ENCODE assay signal across 8 cellular contexts in genomic region chr9:35811364-35812024, GRCh38. TPM values are rescaled to one million over a fixed set of nuclear protein-coding genes. Genes with fewer than 3 reads are reported as not detected.
DNase-seq lines count a peak whose midpoint lies in the region; ATAC-seq and TF ChIP-seq lines count a peak whose summit lies in the region.

No MANE protein-coding gene starts in this region.

- peaks cover 44% of the 10 kb centered on the region for H3K4me1 Mint-ChIP-seq in activated T-cell treated with anti-CD3 and anti-CD28 coated beads, Interleukin-2, amount 50 U/mL, for 24 hours (ENCODE audit: low read depth)

- H3K4me1 ChIP-seq in liver (ENCODE audit: control insufficient read depth in 4 of 4, insufficient read depth in 4 of 4, low read length in 3 of 4), result peaks cover 16 to 39% (median 35%) of the 10 kb centered on the region in 4 donors
- H3K4me1 ChIP-seq in tibial artery, result peaks cover 0 to 38% (median 30%) of the 10 kb centered on the region in 4 donors

- in situ Hi-C loops in astrocyte of the spinal cord (cut with HindIII; ENCODE audit: low sequenced_read_pairs), result no loop called here

- H3K9me3 Mint-ChIP-seq in activated T-cell treated with anti-CD3 and anti-CD28 coated beads, Interleukin-2, amount 50 U/mL, for 24 hours, result no peaks in the 10 kb centered on the region

- H3K9ac ChIP-seq in liver (ENCODE audit: low read depth in 1 of 2, low read length in 2 of 2), result no peak overlapping the region

- H3K9me3 ChIP-seq in liver (ENCODE audit: control insufficient read depth in 4 of 4, low read length in 3 of 4) (no peaks in the 10 kb centered on the region), tibial artery (no peaks in the 10 kb centered on the region)

- peaks cover 0 to 15% (median 6%) of the 10 kb centered on the region in 4 donors for H3K36me3 ChIP-seq in liver (ENCODE audit: control insufficient read depth in 4 of 4, insufficient read depth in 3 of 4, low read depth in 1 of 4, low read length in 3 of 4)
- H3K36me3 ChIP-seq in tibial artery, result peaks cover 18 to 32% (median 28%) of the 10 kb centered on the region in 3 donors

- no peak for DNase-seq in activated T-cell treated with anti-CD3 and anti-CD28 coated beads, Interleukin-2, amount 50 U/mL, for 24 hours
- no peak for DNase-seq in activated T-cell treated with anti-CD3 and anti-CD28 coated beads, Interleukin-2, amount 50 U/mL, for 48 hours
- no peak for DNase-seq in astrocyte of the spinal cord (ENCODE audit: low read depth, low spot score)
- DNase-seq in tibial artery, result no peak

- H3K27ac Mint-ChIP-seq in activated T-cell treated with anti-CD3 and anti-CD28 coated beads, Interleukin-2, amount 50 U/mL, for 24 hours, result peak overlapping the region; percentile 93

- peaks cover 46% of the 10 kb centered on the region for H3K36me3 Mint-ChIP-seq in activated T-cell treated with anti-CD3 and anti-CD28 coated beads, Interleukin-2, amount 50 U/mL, for 24 hours (ENCODE audit: low read depth)

- no peaks in the 10 kb centered on the region for H3K27me3 Mint-ChIP-seq in activated T-cell treated with anti-CD3 and anti-CD28 coated beads, Interleukin-2, amount 50 U/mL, for 24 hours

- no peaks in the 10 kb centered on the region for H3K27me3 ChIP-seq in liver (ENCODE audit: control insufficient read depth in 4 of 4, insufficient read depth in 4 of 4, low read length in 3 of 4)
- no peaks in the 10 kb centered on the region for H3K27me3 ChIP-seq in tibial artery

- WGBS in liver, result 13% methylated on average over 13 of the region's 13 CpGs

- intact Hi-C loops in tibial artery (cut with DNase I; ENCODE audit: low total_unique reads), result loop anchor here (10.0 kb wide), 1 partner anchor 67 kb away; the partner anchor contains the start of genes GBA2 and RGP1

- peak overlapping the region; percentile 80 for H3K4me3 Mint-ChIP-seq in activated T-cell treated with anti-CD3 and anti-CD28 coated beads, Interleukin-2, amount 50 U/mL, for 24 hours

- H3K4me3 ChIP-seq in astrocyte of the spinal cord (ENCODE audit: low read depth, low read length), result peak overlapping the region; percentile 52
- H3K4me3 ChIP-seq in liver (ENCODE audit: low read depth in 1 of 3, low read length in 3 of 3), result peak overlapping the region; percentile 45 to 62 (median 49)
- H3K4me3 ChIP-seq in tibial artery, result peak overlapping the region; percentile 48 to 50

- peak overlapping the region; percentile 28 to 64 for H3K27ac ChIP-seq in liver (ENCODE audit: low read depth in 1 of 2, low read length in 2 of 2)
- H3K27ac ChIP-seq in tibial artery, result peak overlapping the region; percentile 59 to 97

- TF ChIP-seq RAD21 in liver (IDR thresholded peaks at IDR 0.05), result peak in 1 of 2 donors; percentile 15

- ATAC-seq in HG02840 (IDR thresholded peaks at IDR 0.05; ENCODE audit: low FRiP score, unreplicated experiment) (no peak), GM21619 (IDR thresholded peaks at IDR 0.05; ENCODE audit: unreplicated experiment) (no peak), HG03571 (IDR thresholded peaks at IDR 0.05; ENCODE audit: unreplicated experiment) (no peak)

- TF ChIP-seq CTCF in astrocyte of the spinal cord (IDR thresholded peaks at IDR 0.05; ENCODE audit: low read depth, low read length) (no peak), liver (IDR thresholded peaks at IDR 0.05; ENCODE audit: low read depth, low read length, missing input control) (no peak), tibial artery (IDR thresholded peaks at IDR 0.05) (no peak)

TF ChIP-seq in liver, 16 proteins besides CTCF, POLR2A, EP300 and RAD21:
- TF ChIP-seq HNF4A (conservative IDR thresholded peaks at IDR 0.05) (peak; percentile 11 to 35), ATF3 (IDR thresholded peaks at IDR 0.05) (no peak), REST (IDR thresholded peaks at IDR 0.05) (no peak)

RNA-seq across cellular contexts. Expression of gene SPAG8, which starts 0.6 kb away (rescaled TPM):
- total RNA-seq in liver, result under 1 TPM; 0.25 to 0.56 TPM
- polyA plus RNA-seq in liver, result under 1 TPM; 0.14 TPM

RNA-seq across cellular contexts. Expression of gene HINT2, which starts 3.3 kb away (rescaled TPM):
- total RNA-seq in liver, result 10 to 100 TPM; 34.3 to 35.0 TPM
- polyA plus RNA-seq in liver, result 100 to 1,000 TPM; 117 to 176 TPM

RNA-seq across cellular contexts. Expression of gene FAM221B, which starts 17.0 kb away (rescaled TPM):
- total RNA-seq in liver, result not detected
- under 1 TPM in 1 of 2 donors, not detected in 1; 0.35 TPM for polyA plus RNA-seq in liver

RNA-seq across cellular contexts. Expression of gene TMEM8B, which starts 17.5 kb away (rescaled TPM):
- 1 to 10 TPM; 3.1 to 5.4 TPM for total RNA-seq in liver
- polyA plus RNA-seq in liver, result 1 to 10 TPM; 1.1 to 2.3 TPM

RNA-seq across cellular contexts. Expression of gene NPR2, which starts 20.1 kb away (rescaled TPM):
- 10 to 100 TPM in 1 of 2 donors, 1 to 10 TPM in 1; 9.4 to 17.1 TPM for total RNA-seq in liver
- polyA plus RNA-seq in liver, result 10 to 100 TPM in 1 of 2 donors, 1 to 10 TPM in 1; 8.6 to 13.0 TPM
